ENCODE assay signal across 8 cellular contexts in the genomic region with DNA sequence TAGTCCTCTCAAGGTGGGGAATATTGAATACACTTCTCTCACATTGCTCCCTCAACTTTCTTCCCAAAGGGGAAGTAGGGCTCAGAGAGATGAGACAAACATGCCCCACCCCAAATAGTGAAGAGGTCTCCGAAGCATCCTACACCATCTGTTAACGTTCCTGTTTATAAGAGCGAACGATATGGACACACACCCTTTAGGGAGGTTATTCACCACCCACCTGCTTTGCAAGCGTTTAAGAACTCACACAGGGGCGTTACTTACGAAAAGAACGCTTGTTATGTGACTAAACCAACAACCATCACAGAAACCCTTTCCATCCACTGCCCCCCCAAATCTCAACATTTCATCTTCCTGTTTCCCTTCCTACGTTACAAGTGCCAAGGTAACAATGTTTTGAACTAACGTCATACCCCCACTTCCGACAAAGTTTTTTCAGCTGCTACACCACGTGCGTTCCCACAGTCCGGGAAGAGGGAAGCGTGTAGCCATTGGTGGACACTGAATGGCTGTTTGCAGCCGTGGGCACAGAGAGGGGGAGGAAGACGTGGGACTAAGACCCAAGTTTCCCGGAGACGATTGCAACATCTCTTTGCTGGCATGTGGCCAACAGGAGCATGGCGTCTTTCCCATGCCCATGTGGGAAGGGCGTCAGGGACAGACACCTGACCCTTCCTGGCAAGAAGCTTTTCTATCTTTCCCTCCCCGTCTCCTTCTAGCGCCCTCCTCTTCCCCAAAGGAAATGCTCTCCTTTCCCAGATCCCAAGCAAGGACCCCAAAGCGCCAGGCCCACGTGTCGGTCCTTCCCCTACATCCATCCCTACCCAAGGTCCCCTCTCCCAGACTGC. TPM values are rescaled to one million over a fixed set of nuclear protein-coding genes. Genes with fewer than 3 reads are reported as not detected.
DNase-seq lines count a peak whose midpoint lies in the region; ATAC-seq and TF ChIP-seq lines count a peak whose summit lies in the region.

No MANE protein-coding gene starts in this region.

- H3K9me3 ChIP-seq in HUES64 (ENCODE audit: insufficient read depth, low read depth, low read length) (no peaks in the 10 kb centered on the region), SK-N-SH (no peaks in the 10 kb centered on the region)

- no peaks in the 10 kb centered on the region for H3F3A ChIP-seq in SK-N-SH (replicated peaks; ENCODE audit: insufficient read depth)

- CTCF ChIA-PET in SK-N-SH (lab: Yijun Ruan, JAX), result interaction anchor here (1.2 kb wide), 1 partner anchor 10 kb away, joined by 3 read pairs; no protein-coding TSS in a partner anchor

- H3K9ac ChIP-seq in HUES64 (ENCODE audit: low read depth, low read length) (peak overlapping the region; percentile 79), SK-N-SH (peak overlapping the region; percentile 23; the same call in 1 of the 2 replicates)

- H3K79me2 ChIP-seq in SK-N-SH (ENCODE audit: insufficient read depth), result no peaks in the 10 kb centered on the region

- H4K20me1 ChIP-seq in SK-N-SH (ENCODE audit: insufficient read depth), result no peaks in the 10 kb centered on the region

- peak; percentile 77 for DNase-seq in Ammon's horn (ENCODE audit: low spot score)
- DNase-seq in SK-N-SH, result no peak
- DNase-seq in amniotic stem cell (lab: John Stamatoyannopoulos, UW), result peak; percentile 86
- DNase-seq in left cardiac atrium, result peak; percentile 94
- peak; percentile 23 to 90 (median 62) for DNase-seq in posterior cingulate gyrus
- peak; percentile 96 for DNase-seq in ureter (ENCODE audit: low spot score)

- no peaks in the 10 kb centered on the region for H3K9me2 ChIP-seq in SK-N-SH

- intact Hi-C loops in left cardiac atrium (cut with DNase I), result loop anchor here in 1 of 2 donors (10.0 kb wide), 1 partner anchor 107 kb away; a partner anchor contains a TSS
- intact Hi-C loops in posterior cingulate gyrus (cut with DNase I), result loop anchor here (5.0 kb wide), 1 partner anchor 110 kb away; a partner anchor contains a TSS

- H3K4me3 ChIP-seq in HUES64 (ENCODE audit: low read length), result peak overlapping the region; percentile 84
- peak overlapping the region; percentile 41 to 49; a peak in 2 of 4 replicates for H3K4me3 ChIP-seq in SK-N-SH (ENCODE audit: low read depth in 2 of 2, low read length in 1 of 2)

- whole genome bisulfite sequencing in HUES64, result under 1% methylated on average over 26 of the region's 26 CpGs
- WGBS in SK-N-SH (ENCODE audit: low lambda C conversion rate), result 1% methylated on average over 26 of the region's 26 CpGs

- H3K36me3 ChIP-seq in HUES64 (ENCODE audit: insufficient read depth, low read length) (peaks cover 11% of the 10 kb centered on the region), SK-N-SH (replicated peaks in 1 of 2; ENCODE audit: control insufficient read depth in 1 of 2, insufficient read depth in 2 of 2, low read length in 1 of 2) (no peaks in the 10 kb centered on the region)

- H3K27me3 ChIP-seq in HUES64 (ENCODE audit: insufficient read depth, low read length), result peaks cover 28% of the 10 kb centered on the region
- peaks cover 42% of the 10 kb centered on the region for H3K27me3 ChIP-seq in SK-N-SH (ENCODE audit: insufficient read depth)

- H3K4me1 ChIP-seq in HUES64 (ENCODE audit: insufficient read depth, low read length) (peaks cover 50% of the 10 kb centered on the region), SK-N-SH (ENCODE audit: control insufficient read depth in 1 of 2, insufficient read depth in 2 of 2, low read depth in 1 of 2, low read length in 1 of 2) (no peaks in the 10 kb centered on the region; a peak in 1 of 4 replicates)

- ATAC-seq in GM19452 (IDR thresholded peaks at IDR 0.05; ENCODE audit: unreplicated experiment), result peak; percentile 41
- peak; percentile 87 to 92 for ATAC-seq in left cardiac atrium

- H3K4me2 ChIP-seq in SK-N-SH, result peak overlapping the region; percentile 58; the same call in 1 of the 2 replicates

- no peak for TF ChIP-seq RAD21 in SK-N-SH (IDR thresholded peaks at IDR 0.05; ENCODE audit: low read length)

- POLR2A ChIA-PET in SK-N-SH (lab: Yijun Ruan, JAX), result no interaction called here

- no peak for TF ChIP-seq CTCF in SK-N-SH (IDR thresholded peaks at IDR 0.05)

- TF ChIP-seq EP300 in SK-N-SH (IDR thresholded peaks at IDR 0.05; ENCODE audit: borderline replicate concordance in 1 of 2, low read depth in 1 of 2, low read length in 1 of 2), result no peak

- H3K27ac ChIP-seq in HUES64 (ENCODE audit: low read depth, low read length) (peak overlapping the region; percentile 57; the same call in 1 of the 2 replicates), SK-N-SH (ENCODE audit: low read depth in 2 of 2, low read length in 1 of 2) (peak overlapping the region in 1 of 2 experiments; percentile 37; a peak in 1 of 4 replicates)

- no peak overlapping the region for H2AFZ ChIP-seq in SK-N-SH (ENCODE audit: low read depth)

TF ChIP-seq in SK-N-SH, 30 proteins besides CTCF, POLR2A, EP300 and RAD21:
- TF ChIP-seq SIN3A (IDR thresholded peaks at IDR 0.05; ENCODE audit: borderline replicate concordance, low read depth, low read length) (no peak), CHD2 (IDR thresholded peaks at IDR 0.05; ENCODE audit: low read length, partially characterized antibody) (no peak), JUND (IDR thresholded peaks at IDR 0.05) (no peak), RFX5 (IDR thresholded peaks at IDR 0.05; ENCODE audit: low read length) (no peak), GATA2 (CRISPR knock-in tag; IDR thresholded peaks at IDR 0.05) (no peak), FOSL2 (IDR thresholded peaks at IDR 0.05; ENCODE audit: borderline replicate concordance, low read depth) (no peak), ELF1 (IDR thresholded peaks at IDR 0.05) (no peak)

RNA-seq across cellular contexts. Expression of a gene that starts 1.2 kb away (rescaled TPM):
- polyA plus RNA-seq in HUES64 (2013, experiment 1 of 2), result 201 TPM
- polyA plus RNA-seq in HUES64 (2013, experiment 2 of 2), result 220 TPM
- polyA plus RNA-seq in SK-N-SH (2012; rRNA removed), result 12.2 and 22.4 TPM in 2 replicates
- 18.0 and 19.6 TPM in 2 replicates for polyA plus RNA-seq in SK-N-SH (2012; cell fraction: cytosol; rRNA removed)
- 54.9 and 64.5 TPM in 2 replicates for polyA plus RNA-seq in SK-N-SH (2012; cell fraction: nucleus; rRNA removed)
- total RNA-seq in left cardiac atrium (100 to 1,000 TPM; 660 to 956 TPM), ureter (318 TPM)

RNA-seq across cellular contexts. Expression of a gene that starts 48.0 kb away (rescaled TPM):
- 0.95 TPM for polyA plus RNA-seq in HUES64 (2013, experiment 1 of 2)
- polyA plus RNA-seq in HUES64 (2013, experiment 2 of 2), result 0.44 TPM
- polyA plus RNA-seq in SK-N-SH (2012; rRNA removed), result not detected in 2 replicates
- polyA plus RNA-seq in SK-N-SH (2012; cell fraction: cytosol; rRNA removed), result not detected in 2 replicates
- 0.01 TPM in 1 of 2 replicates, not detected in the other for polyA plus RNA-seq in SK-N-SH (2012; cell fraction: nucleus; rRNA removed)
- under 1 TPM in 1 of 2 donors, not detected in 1; 0.12 TPM for total RNA-seq in left cardiac atrium
- total RNA-seq in ureter, result 13.2 TPM

Comparison
In these comparisons a context has a peak if more than half of its experiments do, and no peak if none do; other contexts are left out.
1. RNA of a gene that starts 48.0 kb away (total RNA-seq): 13.2 TPM in ureter (single experiment); 0.12 TPM in left cardiac atrium; every median in the first group is over 10 times any median in the second.